In the genomic region with DNA sequence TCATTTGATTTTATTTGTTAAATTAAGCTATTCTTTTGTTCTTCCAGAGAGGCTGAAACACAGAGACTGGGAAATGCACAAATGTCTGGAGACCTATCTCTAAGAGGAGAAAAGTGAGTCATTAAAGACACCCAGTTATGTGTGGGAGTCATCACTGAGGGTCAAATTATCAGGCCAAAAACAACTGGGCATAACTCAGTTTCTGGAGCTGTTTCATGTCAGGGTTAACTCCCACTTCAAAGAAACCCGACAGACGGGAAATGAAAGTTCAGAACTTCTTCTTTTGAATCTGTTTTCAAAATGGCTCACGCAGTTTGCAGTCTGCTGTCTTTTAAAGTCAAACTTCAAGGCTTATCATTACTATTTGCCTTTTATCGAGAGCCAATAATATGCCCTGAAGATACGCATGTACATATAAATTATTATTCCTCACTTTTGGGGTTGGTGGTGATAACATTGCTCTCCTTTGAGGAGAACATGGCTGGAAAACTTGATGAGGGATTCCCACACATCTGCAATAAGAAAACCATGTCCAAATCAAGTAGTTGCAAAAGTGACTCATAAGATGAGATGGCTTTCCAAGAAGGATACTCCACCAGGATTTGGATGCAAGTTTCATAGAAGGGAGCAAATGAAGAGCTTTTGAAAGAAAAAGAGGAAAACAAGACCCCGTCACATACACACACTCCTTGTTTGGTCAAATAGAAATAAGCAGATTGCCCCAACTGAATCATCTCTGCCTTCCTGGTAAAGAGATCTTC, we compare ENCODE assay signal across 8 cellular contexts.
DNase-seq lines count a peak whose midpoint lies in the region; ATAC-seq lines count a peak whose summit lies in the region.

No MANE protein-coding gene starts in this region.

- DNase-seq in OCI-M1 (lab: John Stamatoyannopoulos, UW), result peak; percentile 94
- peak; percentile 65 for DNase-seq in myocyte (ENCODE audit: low read depth)
- no peak for DNase-seq in NCI-H1105 treated with DMSO at 0.1 percent for 48 hours (lab: John Stamatoyannopoulos, UW)
- DNase-seq in activated CD4-positive, alpha-beta T cell treated with anti-CD3 and anti-CD28 coated beads, Interleukin-2, amount 50 U/mL, for 4 hours, result no peak
- no peak for DNase-seq in COR-L47 (lab: John Stamatoyannopoulos, UW)
- no peak for DNase-seq in NCI-H1436 treated with DMSO at 0.1 percent for 48 hours (lab: John Stamatoyannopoulos, UW)

- peak; percentile 98 for ATAC-seq in GM18858 (IDR thresholded peaks at IDR 0.05; ENCODE audit: unreplicated experiment)
- ATAC-seq in HG02870 (IDR thresholded peaks at IDR 0.05; ENCODE audit: unreplicated experiment), result peak; percentile 99

Comparison
In these comparisons a context has a peak if more than half of its experiments do, and no peak if none do; other contexts are left out.
1. DNase-seq: peak in OCI-M1 (single experiment) and myocyte (single experiment); none in NCI-H1105 treated with DMSO at 0.1 percent for 48 hours (single experiment), activated CD4-positive, alpha-beta T cell treated with anti-CD3 and anti-CD28 coated beads, Interleukin-2, amount 50 U/mL, for 4 hours (0 of 2), COR-L47 (single experiment) and NCI-H1436 treated with DMSO at 0.1 percent for 48 hours (single experiment).